Comparison of ENCODE assay signal across 16 cellular contexts in the genomic region with DNA sequence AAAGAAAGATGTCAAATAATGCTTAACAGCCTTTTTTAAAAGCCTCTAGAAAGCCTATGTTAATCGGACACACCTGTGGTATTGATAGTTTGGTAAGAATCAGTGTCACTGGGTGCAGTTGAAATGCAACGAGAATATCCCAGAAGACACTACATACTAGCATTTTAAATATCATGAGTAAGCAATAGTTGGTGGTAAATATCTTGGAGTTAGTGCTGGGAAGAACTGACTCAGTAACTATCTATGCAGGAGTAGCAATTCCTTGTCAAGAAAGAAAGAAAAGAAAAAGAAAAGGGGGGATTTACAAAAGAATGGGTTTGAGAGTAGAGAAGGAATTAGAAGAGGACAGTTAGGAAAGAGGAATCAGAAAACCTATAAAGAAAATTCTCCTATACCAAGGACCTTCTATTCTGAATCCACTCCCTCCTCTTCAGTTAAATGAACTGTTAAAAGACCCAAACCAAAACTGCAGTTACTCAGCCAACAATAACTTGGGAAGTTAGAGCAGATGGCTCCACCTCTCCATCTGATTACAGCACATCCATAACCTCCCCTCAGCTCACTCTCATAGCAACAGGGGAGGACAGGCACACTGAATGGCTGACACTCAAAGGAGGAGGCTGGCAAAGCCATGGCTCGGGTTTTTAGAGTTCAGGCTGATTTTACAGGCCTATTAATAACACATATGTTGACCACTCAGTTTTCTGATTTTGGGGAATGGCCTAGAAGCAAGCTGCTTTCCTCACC.
DNase-seq lines count a peak whose midpoint lies in the region; ATAC-seq and TF ChIP-seq lines count a peak whose summit lies in the region.
"Had no signal": no experiment of that assay in that cellular context is flagged by ENCODE, and none has a peak within 500 bp of the region (broad histone marks: within the 10 kb centered on the region; RNA-seq: fewer than 3 reads in every experiment).

No MANE protein-coding gene starts in this region.

- H4K5ac ChIP-seq in IMR-90 (ENCODE audit: low read depth, low read length) (no peak overlapping the region), mesendoderm (ENCODE audit: low read length) (no peak overlapping the region)

- H3K36me3 ChIP-seq in IMR-90 (ENCODE audit: control insufficient read depth, insufficient read depth, low read length) (no peaks in the 10 kb centered on the region), mesendoderm (ENCODE audit: control insufficient read depth, insufficient read depth, low read length) (no peaks in the 10 kb centered on the region)
- H3K36me3 ChIP-seq: suprapubic skin had no signal

- dilution Hi-C loops in IMR-90 (cut with HindIII; ENCODE audit: low sequenced_read_pairs, unreplicated experiment) = no loop called here

- no peak overlapping the region for H3K4me2 ChIP-seq in IMR-90 (ENCODE audit: low read depth, low read length)
- no peak overlapping the region for H3K4me2 ChIP-seq in mesendoderm (ENCODE audit: low read length)

- H3K27ac ChIP-seq in IMR-90 (ENCODE audit: insufficient read depth, low read length) = no peak overlapping the region
- no peak overlapping the region for H3K27ac ChIP-seq in mesendoderm (ENCODE audit: low read depth, low read length)
- H3K27ac ChIP-seq: suprapubic skin had no signal

- H3K4me3 ChIP-seq in IMR-90 (ENCODE audit: insufficient read depth, low read depth, low read length) (no peak overlapping the region), mesendoderm (ENCODE audit: low read length) (no peak overlapping the region)
- H3K4me3 ChIP-seq: suprapubic skin had no signal

- no peaks in the 10 kb centered on the region for H3K9me1 ChIP-seq in IMR-90 (ENCODE audit: insufficient read depth, low read length)

- H3K4me1 ChIP-seq in IMR-90 (ENCODE audit: control insufficient read depth, insufficient read depth, low read length) = no peaks in the 10 kb centered on the region
- no peaks in the 10 kb centered on the region for H3K4me1 ChIP-seq in mesendoderm (ENCODE audit: control insufficient read depth, low read depth, low read length)
- H3K4me1 ChIP-seq: suprapubic skin had no signal

- no peak overlapping the region for H3K14ac ChIP-seq in IMR-90 (replicated peaks; ENCODE audit: low read depth, low read length)

- CTCF ChIA-PET in IMR-90 (lab: Yijun Ruan, JAX) = interaction anchor here (1.0 kb wide), 1 partner anchor 10 kb away, joined by 3 read pairs; no protein-coding TSS in a partner anchor

- H3K79me2 ChIP-seq in mesendoderm (ENCODE audit: control insufficient read depth, insufficient read depth, low read length) = no peaks in the 10 kb centered on the region

- peaks cover 18% of the 10 kb centered on the region for H3K27me3 ChIP-seq in IMR-90 (ENCODE audit: control insufficient read depth, insufficient read depth, low read length)
- no peaks in the 10 kb centered on the region for H3K27me3 ChIP-seq in mesendoderm (ENCODE audit: insufficient read depth, low read length, poor library complexity)
- H3K27me3 ChIP-seq: suprapubic skin had no signal

- H4K20me1 ChIP-seq in IMR-90 (ENCODE audit: insufficient read depth, low read length) = no peaks in the 10 kb centered on the region

- TF ChIP-seq CTCF in IMR-90 (conservative IDR thresholded peaks at IDR 0.05; ENCODE audit: low read depth, low read length) = no peak

- H3K56ac ChIP-seq in IMR-90 (ENCODE audit: extremely low read depth, insufficient read depth, low read length) (no peak overlapping the region), mesendoderm (ENCODE audit: low read length) (no peak overlapping the region)

- no peak for TF ChIP-seq RAD21 in IMR-90 (IDR thresholded peaks at IDR 0.05; ENCODE audit: low read length)

- H3K23ac ChIP-seq in IMR-90 (ENCODE audit: low read depth, low read length) (no peak overlapping the region), mesendoderm (ENCODE audit: low read length) (no peak overlapping the region)

- H3K18ac ChIP-seq in IMR-90 (ENCODE audit: low read depth, low read length) (no peak overlapping the region), mesendoderm (ENCODE audit: low read length) (no peak overlapping the region)

- intact Hi-C loops in IMR-90 (cut with micrococcal nuclease) = loop anchor here (10.0 kb wide), 1 partner anchor 445 kb away; no protein-coding TSS in a partner anchor

- no peak overlapping the region for H2AK5ac ChIP-seq in IMR-90 (ENCODE audit: low read depth, low read length)
- no peak overlapping the region for H2AK5ac ChIP-seq in mesendoderm (ENCODE audit: low read length)

- POLR2A ChIA-PET in IMR-90 (lab: Charles Lee; ENCODE audit: unreplicated experiment) = no interaction called here

- H2AK9ac ChIP-seq in IMR-90 (replicated peaks; ENCODE audit: low read depth, low read length, poor library complexity) = no peak overlapping the region

- H3K9ac ChIP-seq in IMR-90 (ENCODE audit: low read depth, low read length) (no peak overlapping the region), mesendoderm (ENCODE audit: low read length) (no peak overlapping the region)

- H2BK120ac ChIP-seq in IMR-90 (ENCODE audit: low read depth, low read length) = no peak overlapping the region
- H2BK120ac ChIP-seq in mesendoderm (ENCODE audit: low read depth, low read length) = no peak overlapping the region

- H3K9me3 ChIP-seq in IMR-90 (ENCODE audit: control insufficient read depth, insufficient read depth, low read length) = no peaks in the 10 kb centered on the region
- H3K9me3 ChIP-seq: suprapubic skin had no signal

- BruUV-seq in IMR-90 (replicated peaks; lab: Mats Ljungman, UMichigan) = no TSS peak

- H3K4ac ChIP-seq in IMR-90 (ENCODE audit: low read depth, low read length) (no peak overlapping the region), mesendoderm (ENCODE audit: low read depth, low read length) (no peak overlapping the region)

- no peak overlapping the region for H2BK15ac ChIP-seq in IMR-90 (ENCODE audit: low read depth, low read length)
- H2BK15ac ChIP-seq in mesendoderm (replicated peaks; ENCODE audit: low read depth) = no peak overlapping the region

- H2BK20ac ChIP-seq in IMR-90 (ENCODE audit: low read depth, low read length) = no peak overlapping the region

- H2BK5ac ChIP-seq in IMR-90 (ENCODE audit: low read depth, low read length, poor library complexity, severe bottlenecking) = no peak overlapping the region
- H2BK5ac ChIP-seq in mesendoderm (ENCODE audit: low read length) = no peak overlapping the region

- no peaks in the 10 kb centered on the region for H3K79me1 ChIP-seq in IMR-90 (ENCODE audit: low read depth in 1 of 2, low read length in 2 of 2)
- no peaks in the 10 kb centered on the region for H3K79me1 ChIP-seq in mesendoderm (ENCODE audit: low read length)

- no peak for TF ChIP-seq POLR2A in IMR-90 (IDR thresholded peaks at IDR 0.05; ENCODE audit: low read depth, low read length)

- WGBS in IMR-90 (ENCODE audit: extremely low coverage in 2 of 2, insufficient read length in 1 of 2), 2 experiments = no CpG with 5 or more reads among the region's 3 CpGs
- no CpG with 5 or more reads among the region's 3 CpGs for whole genome bisulfite sequencing in mesendoderm (ENCODE audit: extremely low coverage, insufficient coverage, low lambda C conversion rate)

- H4K91ac ChIP-seq in IMR-90 (ENCODE audit: insufficient read depth, low read depth, low read length) = no peak overlapping the region

- no peak for ATAC-seq in IMR-90 (ENCODE audit: low read depth)
- no peak for ATAC-seq in GM18520 (IDR thresholded peaks at IDR 0.05; ENCODE audit: unreplicated experiment)
- ATAC-seq: left ventricle myocardium superior, natural killer cell had no signal

- in situ Hi-C loops in IMR-90 (cut with MboI; ENCODE audit: low sequenced_read_pairs) = no loop called here

- H4K8ac ChIP-seq in IMR-90 (ENCODE audit: low read depth in 2 of 2, low read length in 2 of 2) = no peak overlapping the region
- no peak overlapping the region for H4K8ac ChIP-seq in mesendoderm (ENCODE audit: low read depth, low read length)

- no peak overlapping the region for H2AFZ ChIP-seq in IMR-90 (replicated peaks; ENCODE audit: low read length, poor library complexity)

- DNase-seq in DMS 273 (lab: John Stamatoyannopoulos, UW; ENCODE audit: unreplicated experiment) (peak; percentile 92), IMR-90 (peak; percentile 24), astrocyte of the hippocampus (ENCODE audit: low read depth, low spot score) (peak; percentile 64), mesendoderm (peak; percentile 3), NCI-H2029 treated with DMSO at 0.1 percent for 48 hours (lab: John Stamatoyannopoulos, UW) (no peak), putamen (ENCODE audit: low spot score) (no peak)
- DNase-seq: activated B cell treated with CpG ODN at 0.5 μM for 24 hours; activated CD4-positive, alpha-beta memory T cell treated with anti-CD3 and anti-CD28 coated beads for 36 hours; activated naive CD8-positive, alpha-beta T cell treated with anti-CD3 and anti-CD28 coated beads, Interleukin-2, amount 10 ng/mL, durations not matched to agents 7 days and 5 days; left ventricle myocardium superior; midbrain; natural killer cell; NCI-H1092 treated with DMSO at 0.1 percent for 48 hours; NCI-H748 treated with DMSO at 0.1 percent for 48 hours had no signal

TF ChIP-seq in IMR-90, 13 proteins besides CTCF, POLR2A, EP300 and RAD21 (continues in another document):
- 0 out of 2 replicates have a peak, but pooled peaks have one; percentile 46 for TF ChIP-seq RFX5 (IDR thresholded peaks at IDR 0.05; ENCODE audit: low read depth, low read length)
- no peak for TF ChIP-seq MAZ (IDR thresholded peaks at IDR 0.05; ENCODE audit: borderline replicate concordance, low read depth, low read length)
- TF ChIP-seq, protein P1, sequence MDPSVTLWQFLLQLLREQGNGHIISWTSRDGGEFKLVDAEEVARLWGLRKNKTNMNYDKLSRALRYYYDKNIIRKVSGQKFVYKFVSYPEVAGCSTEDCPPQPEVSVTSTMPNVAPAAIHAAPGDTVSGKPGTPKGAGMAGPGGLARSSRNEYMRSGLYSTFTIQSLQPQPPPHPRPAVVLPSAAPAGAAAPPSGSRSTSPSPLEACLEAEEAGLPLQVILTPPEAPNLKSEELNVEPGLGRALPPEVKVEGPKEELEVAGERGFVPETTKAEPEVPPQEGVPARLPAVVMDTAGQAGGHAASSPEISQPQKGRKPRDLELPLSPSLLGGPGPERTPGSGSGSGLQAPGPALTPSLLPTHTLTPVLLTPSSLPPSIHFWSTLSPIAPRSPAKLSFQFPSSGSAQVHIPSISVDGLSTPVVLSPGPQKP (IDR thresholded peaks at IDR 0.05; ENCODE audit: borderline replicate concordance, low read depth, low read length) = no peak
- TF ChIP-seq MAFK (IDR thresholded peaks at IDR 0.05; ENCODE audit: low read depth, low read length) = peak; percentile 55
- no peak for TF ChIP-seq MXI1 (IDR thresholded peaks at IDR 0.05; ENCODE audit: borderline replicate concordance, low read depth, low read length)
- TF ChIP-seq CEBPB (IDR thresholded peaks at IDR 0.05; ENCODE audit: low read depth, low read length) = no peak
- TF ChIP-seq, protein P2, sequence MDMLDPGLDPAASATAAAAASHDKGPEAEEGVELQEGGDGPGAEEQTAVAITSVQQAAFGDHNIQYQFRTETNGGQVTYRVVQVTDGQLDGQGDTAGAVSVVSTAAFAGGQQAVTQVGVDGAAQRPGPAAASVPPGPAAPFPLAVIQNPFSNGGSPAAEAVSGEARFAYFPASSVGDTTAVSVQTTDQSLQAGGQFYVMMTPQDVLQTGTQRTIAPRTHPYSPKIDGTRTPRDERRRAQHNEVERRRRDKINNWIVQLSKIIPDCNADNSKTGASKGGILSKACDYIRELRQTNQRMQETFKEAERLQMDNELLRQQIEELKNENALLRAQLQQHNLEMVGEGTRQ (IDR thresholded peaks at IDR 0.05; ENCODE audit: low read depth, low read length) = no peak

Comparison
In these comparisons a context has a peak if more than half of its experiments do, and no peak if none do; other contexts are left out.
1. DNase-seq: peak in DMS 273 (single experiment), IMR-90 (single experiment), astrocyte of the hippocampus (single experiment) and mesendoderm (single experiment); none in NCI-H2029 treated with DMSO at 0.1 percent for 48 hours (single experiment) and putamen (single experiment).